9 cellular contexts compared by ENCODE assay signal in the genomic region with DNA sequence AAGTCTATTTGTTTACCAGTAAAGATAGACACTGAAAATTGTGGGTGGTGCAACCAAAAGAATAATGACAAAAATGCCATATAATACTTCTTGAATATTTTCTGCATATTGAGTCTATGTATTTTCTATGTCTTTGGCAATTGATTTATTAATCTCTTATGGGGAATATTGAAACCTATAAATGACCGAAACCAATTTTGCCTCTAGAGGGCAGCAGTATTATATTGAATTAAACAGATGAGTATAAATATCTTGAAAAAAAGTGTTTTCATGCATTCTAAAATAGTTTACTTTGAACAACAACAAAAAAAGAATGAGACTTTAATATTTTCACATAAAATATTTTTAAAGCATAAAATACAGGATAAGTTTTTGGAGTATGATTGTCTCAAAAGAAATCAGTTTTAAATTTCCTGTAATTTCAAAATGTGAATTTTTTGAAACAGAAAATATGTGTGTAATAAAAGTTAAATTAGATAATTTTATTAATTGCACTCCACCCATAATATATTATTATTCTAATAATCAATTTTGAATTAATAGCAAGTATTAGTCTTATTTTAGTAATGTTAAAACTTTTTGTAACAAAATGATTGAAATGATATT. TPM values are rescaled to one million over a fixed set of nuclear protein-coding genes. Genes with fewer than 3 reads are reported as not detected.
DNase-seq lines count a peak whose midpoint lies in the region; TF ChIP-seq lines count a peak whose summit lies in the region.
"Had no signal": no experiment of that assay in that cellular context is flagged by ENCODE, and none has a peak within 500 bp of the region (broad histone marks: within the 10 kb centered on the region; RNA-seq: fewer than 3 reads in every experiment).

No MANE protein-coding gene starts in this region.

- no peaks in the 10 kb centered on the region for H4K20me1 ChIP-seq in Loucy (ENCODE audit: insufficient read depth, low read length, poor library complexity, severe bottlenecking)

- H3K4me3 Mint-ChIP-seq in osteocyte (ENCODE audit: unreplicated experiment) = no peak overlapping the region
- H3K4me3 Mint-ChIP-seq: activated B cell treated with CpG ODN at 0.5 μM for 24 hours had no signal

- H2AFZ ChIP-seq in Loucy (ENCODE audit: low read length) = no peak overlapping the region

- DNase-seq in EL (peak; percentile 10), choroid plexus epithelial cell (ENCODE audit: low read depth) (peak; percentile 35), osteocyte (ENCODE audit: extremely low spot score, unreplicated experiment) (no peak), WERI-Rb-1 (no peak)
- no peak for DNase-seq in activated effector memory CD4-positive, alpha-beta T cell treated with Interleukin-2 at 50 U/mL for 16 hours
- no peak for DNase-seq in activated naive CD4-positive, alpha-beta T cell treated with Interleukin-2 at 50 U/mL for 16 hours
- DNase-seq: activated B cell treated with CpG ODN at 0.5 μM for 24 hours; effector CD4-positive, alpha-beta T cell had no signal

- no peaks in the 10 kb centered on the region for H3K27me3 Mint-ChIP-seq in osteocyte (ENCODE audit: unreplicated experiment)
- H3K27me3 Mint-ChIP-seq: activated B cell treated with CpG ODN at 0.5 μM for 24 hours had no signal

- no peak overlapping the region for H3K4me2 ChIP-seq in Loucy (ENCODE audit: low read depth, low read length, poor library complexity, severe bottlenecking)

- no peak overlapping the region for H3K27ac Mint-ChIP-seq in osteocyte (ENCODE audit: unreplicated experiment)
- H3K27ac Mint-ChIP-seq: activated B cell treated with CpG ODN at 0.5 μM for 24 hours had no signal

- H3K79me2 ChIP-seq in Loucy (ENCODE audit: insufficient read depth, low read length) = no peaks in the 10 kb centered on the region

- H3K36me3 ChIP-seq in Loucy (ENCODE audit: insufficient read depth, low read length) (0 out of 2 replicates have a peak, but pooled peaks cover 4% of the 10 kb centered on the region), WERI-Rb-1 (no peaks in the 10 kb centered on the region)

- H3K36me3 Mint-ChIP-seq in osteocyte (ENCODE audit: unreplicated experiment) = peaks cover 40% of the 10 kb centered on the region

- peak; percentile 85 for TF ChIP-seq CTCF in Loucy (conservative IDR thresholded peaks at IDR 0.05; ENCODE audit: low read length)
- peak; percentile 56 for TF ChIP-seq CTCF in choroid plexus epithelial cell (conservative IDR thresholded peaks at IDR 0.05; ENCODE audit: low read depth, low read length)
- peak; percentile 66 for TF ChIP-seq CTCF in osteocyte (IDR thresholded peaks at IDR 0.05)
- no peak for TF ChIP-seq CTCF in WERI-Rb-1 (IDR thresholded peaks at IDR 0.05; ENCODE audit: low read depth, low read length)

- H3K4me1 ChIP-seq in Loucy (ENCODE audit: insufficient read depth, low read length, poor library complexity, severe bottlenecking) = no peaks in the 10 kb centered on the region

- no peak overlapping the region for H3K4me3 ChIP-seq in Loucy (ENCODE audit: low read length, poor library complexity, severe bottlenecking)
- no peak overlapping the region for H3K4me3 ChIP-seq in choroid plexus epithelial cell (ENCODE audit: low read depth, low read length)
- no peak overlapping the region for H3K4me3 ChIP-seq in WERI-Rb-1 (ENCODE audit: low read depth, low read length)

- H3K27me3 ChIP-seq in Loucy (ENCODE audit: insufficient read depth, low read length, poor library complexity, severe bottlenecking) (no peaks in the 10 kb centered on the region), WERI-Rb-1 (ENCODE audit: insufficient read depth, low read depth, severe bottlenecking) (no peaks in the 10 kb centered on the region)

- peaks cover 22% of the 10 kb centered on the region for H3K4me1 Mint-ChIP-seq in osteocyte (ENCODE audit: unreplicated experiment)
- H3K4me1 Mint-ChIP-seq: activated B cell treated with CpG ODN at 0.5 μM for 24 hours had no signal

- H3K9me3 Mint-ChIP-seq in osteocyte (ENCODE audit: unreplicated experiment) = no peaks in the 10 kb centered on the region
- H3K9me3 Mint-ChIP-seq: activated B cell treated with CpG ODN at 0.5 μM for 24 hours had no signal

- H3K9me2 ChIP-seq in Loucy (replicated peaks; ENCODE audit: low read depth, low read length) = no peaks in the 10 kb centered on the region

- H3K27ac ChIP-seq in WERI-Rb-1 = no peak overlapping the region

- H3F3A ChIP-seq in Loucy (ENCODE audit: low read depth) = no peaks in the 10 kb centered on the region

- H3K9me3 ChIP-seq in Loucy (ENCODE audit: insufficient read depth, low read depth, low read length) (peaks cover 12% of the 10 kb centered on the region; the same call in 1 of the 2 replicates), WERI-Rb-1 (ENCODE audit: severe bottlenecking) (no peaks in the 10 kb centered on the region)

- H3K9ac ChIP-seq in Loucy (ENCODE audit: low read depth, low read length, poor library complexity, severe bottlenecking) = no peak overlapping the region

RNA-seq across cellular contexts. Expression of a gene that starts 49.9 kb away (rescaled TPM):
- 7.0 and 7.1 TPM in 2 replicates for total RNA-seq in osteocyte

RNA-seq across cellular contexts. Expression of a gene that starts 56.3 kb away (rescaled TPM):
- total RNA-seq in osteocyte = 325 and 334 TPM in 2 replicates
- total RNA-seq: activated B cell treated with CpG ODN at 0.5 μM for 24 hours had no signal

Comparison
In these comparisons a context has a peak if more than half of its experiments do, and no peak if none do; other contexts are left out.
1. DNase-seq: peak in EL (single experiment) and choroid plexus epithelial cell (single experiment); none in osteocyte (single experiment), activated effector memory CD4-positive, alpha-beta T cell treated with Interleukin-2 at 50 U/mL for 16 hours (single experiment), activated naive CD4-positive, alpha-beta T cell treated with Interleukin-2 at 50 U/mL for 16 hours (single experiment) and WERI-Rb-1 (single experiment).